15 cellular contexts compared by ENCODE assay signal in genomic region chr2:11481789-11482472, GRCh38. TPM values are rescaled to one million over a fixed set of nuclear protein-coding genes. Genes with fewer than 3 reads are reported as not detected.
DNase-seq lines count a peak whose midpoint lies in the region; ATAC-seq and TF ChIP-seq lines count a peak whose summit lies in the region.
"Had no signal": no experiment of that assay in that cellular context is flagged by ENCODE, and none has a peak within 500 bp of the region (broad histone marks: within the 10 kb centered on the region; RNA-seq: fewer than 3 reads in every experiment).

No MANE protein-coding gene starts in this region.

- H2AFZ ChIP-seq in GM23338: peak overlapping the region; percentile 91; the same call in 1 of the 2 replicates

- no peak overlapping the region for H3K27ac Mint-ChIP-seq in GM23338

- H3K4me1 Mint-ChIP-seq in GM23338: peaks cover 21% of the 10 kb centered on the region

- intact Hi-C loops in sigmoid colon (cut with DNase I): no loop called here
- intact Hi-C loops in lower leg skin (cut with DNase I; ENCODE audit: low total_unique reads): no loop called here

- H3K9me3 ChIP-seq in sigmoid colon: no peaks in the 10 kb centered on the region
- H3K9me3 ChIP-seq: neutrophil, Peyer's patch had no signal

- peaks cover 16% of the 10 kb centered on the region for H3K27me3 Mint-ChIP-seq in GM23338 (ENCODE audit: insufficient read depth, low read depth, poor library complexity)

- peaks cover 5% of the 10 kb centered on the region; the same call in 1 of the 2 replicates for H3F3A ChIP-seq in GM23338 (replicated peaks; ENCODE audit: low read depth)

- H3K27me3 ChIP-seq in GM23338 (ENCODE audit: insufficient read depth): peaks cover 23% of the 10 kb centered on the region
- no peaks in the 10 kb centered on the region for H3K27me3 ChIP-seq in layer of hippocampus (ENCODE audit: control insufficient read depth, insufficient read depth, low read length)
- peaks cover 26 to 76% (median 63%) of the 10 kb centered on the region in 3 donors for H3K27me3 ChIP-seq in sigmoid colon

- TF ChIP-seq POLR2A in sigmoid colon (IDR thresholded peaks at IDR 0.05): no peak
- TF ChIP-seq POLR2A in lower leg skin (IDR thresholded peaks at IDR 0.05): no peak

- H3K36me3 ChIP-seq in GM23338 (ENCODE audit: insufficient read depth): no peaks in the 10 kb centered on the region
- no peaks in the 10 kb centered on the region for H3K36me3 ChIP-seq in sigmoid colon
- H3K36me3 ChIP-seq: neutrophil, Peyer's patch had no signal

- 29 to 66% methylated on average over 61 of the region's 61 CpGs for WGBS in sigmoid colon, 2 donors
- 78 to 80% methylated on average over 47 to 53 of the region's 61 CpGs for WGBS in lower leg skin, 2 donors

- peak overlapping the region; percentile 69 for H3K4me3 Mint-ChIP-seq in GM23338

- DNase-seq in GM23338 (ENCODE audit: low spot score): peak; percentile 43
- DNase-seq in sigmoid colon: no peak
- DNase-seq in GM19240 (ENCODE audit: insufficient read length, low spot score): no peak
- DNase-seq in OCI-M1 (lab: John Stamatoyannopoulos, UW): no peak
- no peak for DNase-seq in lower leg skin (ENCODE audit: low spot score in 2 of 2)
- DNase-seq: activated CD4-positive, alpha-beta T cell treated with anti-CD3 and anti-CD28 coated beads, Interleukin-2, amount 50 U/mL, for 4 hours; GOT3; NCI-H1048; NCI-H446 treated with DMSO at 0.1 percent for 48 hours; T-helper 9 cell had no signal

- H3K27ac ChIP-seq in GM23338 (ENCODE audit: low read depth) (no peak overlapping the region), cingulate gyrus (ENCODE audit: low read depth, low read length) (peak overlapping the region; percentile 29), layer of hippocampus (ENCODE audit: low read depth, low read length) (peak overlapping the region; percentile 57), sigmoid colon (peak overlapping the region in 1 of 4 donors; percentile 41)
- H3K27ac ChIP-seq: neutrophil, Peyer's patch had no signal

- H3K36me3 Mint-ChIP-seq in GM23338 (ENCODE audit: low read depth): peaks cover 6% of the 10 kb centered on the region; the same call in 2 of the 3 replicates

- H3K9me2 ChIP-seq in GM23338 (ENCODE audit: insufficient read depth): no peaks in the 10 kb centered on the region

- peak overlapping the region; percentile 71 for H3K4me2 ChIP-seq in GM23338

- peak; percentile 11 for ATAC-seq in GM23338
- ATAC-seq in HG03565 (IDR thresholded peaks at IDR 0.05; ENCODE audit: unreplicated experiment): no peak

- TF ChIP-seq CTCF in GM23338 (conservative IDR thresholded peaks at IDR 0.05; ENCODE audit: low read depth in 2 of 2) (no peak), sigmoid colon (IDR thresholded peaks at IDR 0.05) (no peak), lower leg skin (IDR thresholded peaks at IDR 0.05) (no peak)

- H3K79me2 ChIP-seq in GM23338 (replicated peaks; ENCODE audit: insufficient read depth): peaks cover 25% of the 10 kb centered on the region

- 0 out of 2 replicates have a peak, but pooled peaks cover 6% of the 10 kb centered on the region for H4K20me1 ChIP-seq in GM23338 (replicated peaks; ENCODE audit: insufficient read depth)

- H3K4me1 ChIP-seq in GM23338 (ENCODE audit: insufficient read depth) (peaks cover 14% of the 10 kb centered on the region; the same call in 1 of the 2 replicates), sigmoid colon (peaks cover 0 to 18% (median 17%) of the 10 kb centered on the region in 4 donors)

- H3K9me3 Mint-ChIP-seq in GM23338: peaks cover 3% of the 10 kb centered on the region; the same call in 2 of the 3 replicates

- H3K4me3 ChIP-seq in GM23338 (peak overlapping the region; percentile 83), sigmoid colon (peak overlapping the region in 3 of 4 donors; percentile 40 to 51 (median 50)), lower leg skin (ENCODE audit: low read depth, poor library complexity, severe bottlenecking) (no peak overlapping the region)

- no peak for TF ChIP-seq EP300 in sigmoid colon (IDR thresholded peaks at IDR 0.05)

TF ChIP-seq in GM23338, 12 proteins besides CTCF, POLR2A, EP300 and RAD21:
- TF ChIP-seq POLR2AphosphoS5 (IDR thresholded peaks at IDR 0.05; ENCODE audit: low read depth) (no peak), EZH2 (IDR thresholded peaks at IDR 0.05; ENCODE audit: low read depth, unreplicated experiment) (peak; percentile 51), ZNF331 (CRISPR knock-in tag; IDR thresholded peaks at IDR 0.05; ENCODE audit: low read depth) (no peak)
TF ChIP-seq in GM23338: peak in this region for 1.

RNA-seq across cellular contexts. Expression of gene E2F6, which starts 16.0 kb away (rescaled TPM):
- 20.7 and 30.2 TPM in 2 replicates for total RNA-seq in GM23338 (2014; rRNA removed; shearing (Covaris generic))
- 11.9 and 16.9 TPM in 2 replicates for polyA plus RNA-seq in GM23338 (2016; fragmentation: Nextera tagmentation; extraction: Ambion mirVana)
- total RNA-seq in sigmoid colon: 10 to 100 TPM; 11.8 to 24.2 (median 19.5) TPM
- 1 to 10 TPM; 3.6 to 5.5 (median 3.9) TPM for polyA plus RNA-seq in sigmoid colon
- total RNA-seq in lower leg skin: 10 to 100 TPM; 10.1 to 18.2 (median 13.4) TPM

RNA-seq across cellular contexts. Expression of gene GREB1, which starts 51.9 kb away (rescaled TPM):
- total RNA-seq in GM23338 (2014; rRNA removed; shearing (Covaris generic)): 35.0 and 36.5 TPM in 2 replicates
- polyA plus RNA-seq in GM23338 (2016; fragmentation: Nextera tagmentation; extraction: Ambion mirVana) (12.0 and 12.2 TPM in 2 replicates), sigmoid colon (under 1 TPM in 2 of 3 donors, not detected in 1; 0.28 to 0.46 TPM)
- total RNA-seq in sigmoid colon (1 to 10 TPM in 3 of 4 donors, under 1 TPM in 1; 0.71 to 2.5 (median 1.6) TPM), lower leg skin (10 to 100 TPM in 1 of 4 donors, 1 to 10 TPM in 3; 2.4 to 12.2 (median 4.0) TPM)
